Comparison of ENCODE assay signal across 13 cellular contexts in the genomic region with DNA sequence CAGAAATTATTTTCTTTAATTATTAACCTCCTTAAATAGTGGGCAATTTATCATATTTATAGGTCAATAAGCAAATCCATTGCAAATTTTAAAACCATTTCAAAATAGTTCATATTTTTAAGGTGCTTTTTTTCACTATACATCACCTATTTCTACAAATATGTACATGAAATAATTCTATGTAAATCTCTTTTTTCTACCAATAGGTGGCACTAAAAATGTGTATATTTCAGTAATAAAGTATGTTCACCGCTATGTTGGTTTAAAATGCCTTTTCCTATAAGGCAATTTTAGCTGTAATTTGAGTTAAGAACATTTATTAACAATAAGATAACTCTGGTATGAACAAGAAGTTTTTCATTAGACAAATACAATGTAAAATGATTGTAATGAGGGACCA.
DNase-seq lines count a peak whose midpoint lies in the region; ATAC-seq, FAIRE-seq and TF ChIP-seq lines count a peak whose summit lies in the region.
"Had no signal": no experiment of that assay in that cellular context is flagged by ENCODE, and none has a peak within 500 bp of the region (broad histone marks: within the 10 kb centered on the region; RNA-seq: fewer than 3 reads in every experiment).

No MANE protein-coding gene starts in this region.

- FAIRE-seq in urothelium cell line (lab: Jason Lieb, UNC), result no peak

- no peak overlapping the region for H3K27ac ChIP-seq in endodermal cell (ENCODE audit: low read depth, low read length)

- POLR2A ChIA-PET in activated CD8-positive, alpha-beta T cell treated with anti-CD3 and anti-CD28 coated beads for 36 hours (lab: Charles Lee), result no interaction called here
- POLR2A ChIA-PET in activated CD8-positive, alpha-beta T cell treated with anti-CD3 and anti-CD28 coated beads, Interleukin-2, amount 10 ng/mL, durations not matched to agents 7 days and 5 days (lab: Charles Lee), result no interaction called here

- ATAC-seq in activated CD8-positive, alpha-beta T cell treated with anti-CD3 and anti-CD28 coated beads for 36 hours, result no peak
- ATAC-seq in activated CD8-positive, alpha-beta T cell treated with anti-CD3 and anti-CD28 coated beads, Interleukin-2, amount 10 ng/mL, durations not matched to agents 7 days and 5 days, result no peak
- ATAC-seq in GM18867 (IDR thresholded peaks at IDR 0.05; ENCODE audit: unreplicated experiment), result no peak
- ATAC-seq in GM18873 (IDR thresholded peaks at IDR 0.05; ENCODE audit: low FRiP score, unreplicated experiment), result no peak
- ATAC-seq: left lobe of liver; stimulated activated naive CD8-positive, alpha-beta T cell treated with anti-CD3 and anti-CD28 coated beads, Interleukin-15, amount 100 ng/mL, for 72 hours had no signal

- no peaks in the 10 kb centered on the region for H3K36me3 ChIP-seq in endodermal cell (ENCODE audit: control insufficient read depth, insufficient read depth, low read length)

- no peaks in the 10 kb centered on the region for H3K9me3 ChIP-seq in endodermal cell (ENCODE audit: control insufficient read depth, low read length)

- peaks cover 2% of the 10 kb centered on the region for H3K9me3 Mint-ChIP-seq in activated CD8-positive, alpha-beta T cell treated with anti-CD3 and anti-CD28 coated beads for 36 hours
- H3K9me3 Mint-ChIP-seq in activated CD8-positive, alpha-beta T cell treated with anti-CD3 and anti-CD28 coated beads, Interleukin-2, amount 10 ng/mL, durations not matched to agents 7 days and 5 days (ENCODE audit: insufficient read depth), result no peaks in the 10 kb centered on the region
- H3K9me3 Mint-ChIP-seq in endodermal cell, result no peaks in the 10 kb centered on the region
- H3K9me3 Mint-ChIP-seq: activated T-cell treated with anti-CD3 and anti-CD28 coated beads, Interleukin-2, amount 50 U/mL, for 24 hours; stimulated activated naive CD8-positive, alpha-beta T cell treated with anti-CD3 and anti-CD28 coated beads, Interleukin-15, amount 100 ng/mL, for 72 hours had no signal

- TF ChIP-seq CTCF in activated CD8-positive, alpha-beta T cell treated with anti-CD3 and anti-CD28 coated beads for 36 hours (IDR thresholded peaks at IDR 0.05), result peak; percentile 30
- TF ChIP-seq CTCF in endodermal cell (conservative IDR thresholded peaks at IDR 0.05), result peak; percentile 63

- no peak overlapping the region for H3K9ac ChIP-seq in endodermal cell (ENCODE audit: extremely low read depth, low read length, poor library complexity, severe bottlenecking)

- no peak for DNase-seq in activated CD8-positive, alpha-beta T cell treated with anti-CD3 and anti-CD28 coated beads for 36 hours
- DNase-seq in activated CD8-positive, alpha-beta T cell treated with anti-CD3 and anti-CD28 coated beads, Interleukin-2, amount 10 ng/mL, durations not matched to agents 7 days and 5 days, result no peak
- DNase-seq in NCI-H1694 treated with DMSO at 0.1 percent for 48 hours (lab: John Stamatoyannopoulos, UW) (peak; percentile 26), endodermal cell (no peak), urothelium cell line (ENCODE audit: low spot score) (peak; percentile 4), putamen (ENCODE audit: low spot score) (no peak)
- DNase-seq: activated T-cell treated with anti-CD3 and anti-CD28 coated beads, Interleukin-2, amount 50 U/mL, for 24 hours; CD4-positive, alpha-beta memory T cell; effector CD4-positive, alpha-beta T cell; stimulated activated naive CD8-positive, alpha-beta T cell treated with anti-CD3 and anti-CD28 coated beads, Interleukin-15, amount 100 ng/mL, for 72 hours had no signal

- WGBS in endodermal cell (ENCODE audit: insufficient coverage in 1 of 2, insufficient read length in 1 of 2), 2 experiments, result 100% methylated on average over 1 of the region's 1 CpG; no CpG with 5 or more reads in 1 of the 2 experiments

- H3K27me3 Mint-ChIP-seq in activated CD8-positive, alpha-beta T cell treated with anti-CD3 and anti-CD28 coated beads for 36 hours, result no peaks in the 10 kb centered on the region
- H3K27me3 Mint-ChIP-seq in activated CD8-positive, alpha-beta T cell treated with anti-CD3 and anti-CD28 coated beads, Interleukin-2, amount 10 ng/mL, durations not matched to agents 7 days and 5 days (ENCODE audit: low read depth), result no peaks in the 10 kb centered on the region
- no peaks in the 10 kb centered on the region for H3K27me3 Mint-ChIP-seq in endodermal cell (ENCODE audit: insufficient read depth)
- H3K27me3 Mint-ChIP-seq: activated T-cell treated with anti-CD3 and anti-CD28 coated beads, Interleukin-2, amount 50 U/mL, for 24 hours; CD4-positive, alpha-beta memory T cell; stimulated activated naive CD8-positive, alpha-beta T cell treated with anti-CD3 and anti-CD28 coated beads, Interleukin-15, amount 100 ng/mL, for 72 hours had no signal

- H3K27me3 ChIP-seq in endodermal cell (ENCODE audit: control insufficient read depth, insufficient read depth, low read length, poor library complexity, severe bottlenecking), result no peaks in the 10 kb centered on the region

- no peak overlapping the region for H3K4me3 Mint-ChIP-seq in activated CD8-positive, alpha-beta T cell treated with anti-CD3 and anti-CD28 coated beads for 36 hours
- H3K4me3 Mint-ChIP-seq in activated CD8-positive, alpha-beta T cell treated with anti-CD3 and anti-CD28 coated beads, Interleukin-2, amount 10 ng/mL, durations not matched to agents 7 days and 5 days, result no peak overlapping the region
- no peak overlapping the region for H3K4me3 Mint-ChIP-seq in endodermal cell
- H3K4me3 Mint-ChIP-seq: activated T-cell treated with anti-CD3 and anti-CD28 coated beads, Interleukin-2, amount 50 U/mL, for 24 hours; CD4-positive, alpha-beta memory T cell; stimulated activated naive CD8-positive, alpha-beta T cell treated with anti-CD3 and anti-CD28 coated beads, Interleukin-15, amount 100 ng/mL, for 72 hours had no signal

- no peaks in the 10 kb centered on the region for H3K36me3 Mint-ChIP-seq in activated CD8-positive, alpha-beta T cell treated with anti-CD3 and anti-CD28 coated beads for 36 hours (ENCODE audit: low read depth)
- H3K36me3 Mint-ChIP-seq in activated CD8-positive, alpha-beta T cell treated with anti-CD3 and anti-CD28 coated beads, Interleukin-2, amount 10 ng/mL, durations not matched to agents 7 days and 5 days (ENCODE audit: low read depth), result no peaks in the 10 kb centered on the region
- H3K36me3 Mint-ChIP-seq in endodermal cell (ENCODE audit: low read depth), result no peaks in the 10 kb centered on the region
- H3K36me3 Mint-ChIP-seq: CD4-positive, alpha-beta memory T cell had no signal

- no peaks in the 10 kb centered on the region for H3K4me1 Mint-ChIP-seq in activated CD8-positive, alpha-beta T cell treated with anti-CD3 and anti-CD28 coated beads for 36 hours (ENCODE audit: low read depth)
- H3K4me1 Mint-ChIP-seq in activated CD8-positive, alpha-beta T cell treated with anti-CD3 and anti-CD28 coated beads, Interleukin-2, amount 10 ng/mL, durations not matched to agents 7 days and 5 days (ENCODE audit: low read depth), result no peaks in the 10 kb centered on the region
- peaks cover 8% of the 10 kb centered on the region for H3K4me1 Mint-ChIP-seq in endodermal cell
- H3K4me1 Mint-ChIP-seq: CD4-positive, alpha-beta memory T cell; stimulated activated naive CD8-positive, alpha-beta T cell treated with anti-CD3 and anti-CD28 coated beads, Interleukin-15, amount 100 ng/mL, for 72 hours had no signal

- no peak overlapping the region for H3K27ac Mint-ChIP-seq in activated CD8-positive, alpha-beta T cell treated with anti-CD3 and anti-CD28 coated beads for 36 hours
- H3K27ac Mint-ChIP-seq in activated CD8-positive, alpha-beta T cell treated with anti-CD3 and anti-CD28 coated beads, Interleukin-2, amount 10 ng/mL, durations not matched to agents 7 days and 5 days, result no peak overlapping the region
- no peak overlapping the region for H3K27ac Mint-ChIP-seq in endodermal cell
- H3K27ac Mint-ChIP-seq: activated T-cell treated with anti-CD3 and anti-CD28 coated beads, Interleukin-2, amount 50 U/mL, for 24 hours; CD4-positive, alpha-beta memory T cell; stimulated activated naive CD8-positive, alpha-beta T cell treated with anti-CD3 and anti-CD28 coated beads, Interleukin-15, amount 100 ng/mL, for 72 hours had no signal

- H3K4me1 ChIP-seq in endodermal cell (ENCODE audit: control insufficient read depth, insufficient read depth, low read length), result no peaks in the 10 kb centered on the region

- intact Hi-C loops in activated CD8-positive, alpha-beta T cell treated with anti-CD3 and anti-CD28 coated beads for 36 hours (cut with micrococcal nuclease), result no loop called here

- no peak overlapping the region for H3K4me3 ChIP-seq in endodermal cell (ENCODE audit: low read length)

- CTCF ChIA-PET in activated CD8-positive, alpha-beta T cell treated with anti-CD3 and anti-CD28 coated beads for 36 hours (lab: Charles Lee), result no interaction called here
- CTCF ChIA-PET in activated CD8-positive, alpha-beta T cell treated with anti-CD3 and anti-CD28 coated beads, Interleukin-2, amount 10 ng/mL, durations not matched to agents 7 days and 5 days (lab: Charles Lee), result no interaction called here

Comparison
In these comparisons a context has a peak if more than half of its experiments do, and no peak if none do; other contexts are left out.
1. DNase-seq: peak in NCI-H1694 treated with DMSO at 0.1 percent for 48 hours (single experiment) and urothelium cell line (single experiment); none in activated CD8-positive, alpha-beta T cell treated with anti-CD3 and anti-CD28 coated beads for 36 hours (single experiment), activated CD8-positive, alpha-beta T cell treated with anti-CD3 and anti-CD28 coated beads, Interleukin-2, amount 10 ng/mL, durations not matched to agents 7 days and 5 days (single experiment), endodermal cell (single experiment) and putamen (single experiment).